Comparison of ENCODE assay signal across 17 cellular contexts in the genomic region with DNA sequence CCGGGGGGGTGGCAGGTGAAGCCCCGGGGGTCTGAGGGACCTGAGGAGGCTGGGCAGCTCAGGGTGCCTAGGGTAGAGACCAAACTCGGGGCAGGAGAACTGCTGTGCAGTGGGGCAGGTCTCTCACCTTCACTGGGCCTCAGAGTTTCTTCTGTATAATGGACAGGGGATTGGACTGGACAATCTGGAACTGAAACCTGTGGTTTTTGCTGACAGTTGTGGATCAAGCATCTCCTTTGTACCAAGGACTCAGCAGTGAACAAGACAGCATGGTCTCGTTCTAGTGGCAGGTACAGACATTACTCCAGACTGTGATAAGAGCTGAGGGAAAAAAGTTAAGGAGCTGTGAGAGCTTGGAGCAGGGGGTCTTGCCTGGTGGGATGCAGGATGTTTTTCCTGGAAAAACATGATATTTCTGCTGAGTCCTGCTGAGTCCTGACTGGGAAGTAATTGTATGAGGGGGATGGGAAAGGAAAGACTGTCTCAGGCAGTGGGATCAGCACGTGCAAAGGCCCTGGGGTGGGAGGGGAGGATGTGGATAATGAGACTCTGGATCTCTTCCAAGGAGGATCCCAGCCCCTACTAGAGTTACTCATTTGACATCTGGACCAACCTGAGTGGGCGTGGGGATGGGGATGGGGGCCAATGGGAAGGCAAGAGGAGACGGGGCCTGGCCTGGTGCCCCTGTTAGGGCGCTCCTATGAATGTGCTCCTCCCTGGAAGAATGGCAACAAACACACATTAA.
"Had no signal": no experiment of that assay in that cellular context is flagged by ENCODE, and none has a peak within 500 bp of the region (broad histone marks: within the 10 kb centered on the region; RNA-seq: fewer than 3 reads in every experiment).

No MANE protein-coding gene starts in this region.

- H3K4me3 Mint-ChIP-seq: activated B cell treated with CpG ODN at 0.5 μM for 24 hours; activated CD4-positive, alpha-beta memory T cell treated with anti-CD3 and anti-CD28 coated beads, Interleukin-2, amount 10 ng/mL, durations not matched to agents 7 days and 5 days; effector memory CD8-positive, alpha-beta T cell; naive B cell had no signal

- H3K9me3 Mint-ChIP-seq: activated B cell treated with CpG ODN at 0.5 μM for 24 hours; activated CD4-positive, alpha-beta memory T cell treated with anti-CD3 and anti-CD28 coated beads, Interleukin-2, amount 10 ng/mL, durations not matched to agents 7 days and 5 days; activated T-helper 2 cell treated with anti-CD3 and anti-CD28 coated beads, Interferon-gamma antibody, Interleukin-2, Interleukin-4, amounts not matched to agents 10 μg/mL and 5 μg/mL and 100 μg/mL, durations not matched to agents 14 hours and 24 hours and 36 hours; effector memory CD8-positive, alpha-beta T cell had no signal

- H3K27ac Mint-ChIP-seq: activated B cell treated with CpG ODN at 0.5 μM for 24 hours; activated CD4-positive, alpha-beta memory T cell treated with anti-CD3 and anti-CD28 coated beads, Interleukin-2, amount 10 ng/mL, durations not matched to agents 7 days and 5 days; activated T-helper 2 cell treated with anti-CD3 and anti-CD28 coated beads, Interferon-gamma antibody, Interleukin-2, Interleukin-4, amounts not matched to agents 10 μg/mL and 5 μg/mL and 100 μg/mL, durations not matched to agents 14 hours and 24 hours and 36 hours; effector memory CD8-positive, alpha-beta T cell had no signal

- H3K4me1 Mint-ChIP-seq: activated B cell treated with CpG ODN at 0.5 μM for 24 hours; activated CD4-positive, alpha-beta memory T cell treated with anti-CD3 and anti-CD28 coated beads, Interleukin-2, amount 10 ng/mL, durations not matched to agents 7 days and 5 days had no signal

- H3K9me3 ChIP-seq: body of pancreas, esophagus squamous epithelium, psoas muscle, upper lobe of left lung had no signal

- ATAC-seq: body of pancreas; effector memory CD8-positive, alpha-beta T cell; left ventricle myocardium superior; psoas muscle; right cardiac atrium had no signal

- H3K27ac ChIP-seq: body of pancreas, esophagus squamous epithelium, psoas muscle, stomach, upper lobe of left lung had no signal

- H3K4me1 ChIP-seq: body of pancreas, esophagus squamous epithelium, psoas muscle, stomach, upper lobe of left lung had no signal

- H3K4me3 ChIP-seq: body of pancreas, esophagus squamous epithelium, psoas muscle, stomach, upper lobe of left lung had no signal

- DNase-seq: activated B cell treated with CpG ODN at 0.5 μM for 24 hours; activated CD4-positive, alpha-beta memory T cell treated with anti-CD3 and anti-CD28 coated beads, Interleukin-2, amount 10 ng/mL, durations not matched to agents 7 days and 5 days; activated CD4-positive, alpha-beta T cell treated with anti-CD3 and anti-CD28 coated beads for 4 hours; activated naive CD4-positive, alpha-beta T cell treated with Interleukin-2 at 50 U/mL for 16 hours; activated T-cell treated with anti-CD3 and anti-CD28 coated beads, Interleukin-2, amount 50 U/mL, for 1 hour; body of pancreas; caudate nucleus; effector memory CD8-positive, alpha-beta T cell; esophagus squamous epithelium; left ventricle myocardium superior; naive B cell; psoas muscle; right cardiac atrium; stimulated activated CD4-positive, alpha-beta T cell treated with anti-CD3 and anti-CD28 coated beads, Interleukin-2, amount 100 ng/mL, for 48 hours; stomach; upper lobe of left lung had no signal

- H3K36me3 ChIP-seq: esophagus squamous epithelium, stomach, upper lobe of left lung had no signal

- H3K27me3 ChIP-seq: body of pancreas, upper lobe of left lung had no signal
